In the genomic region with DNA sequence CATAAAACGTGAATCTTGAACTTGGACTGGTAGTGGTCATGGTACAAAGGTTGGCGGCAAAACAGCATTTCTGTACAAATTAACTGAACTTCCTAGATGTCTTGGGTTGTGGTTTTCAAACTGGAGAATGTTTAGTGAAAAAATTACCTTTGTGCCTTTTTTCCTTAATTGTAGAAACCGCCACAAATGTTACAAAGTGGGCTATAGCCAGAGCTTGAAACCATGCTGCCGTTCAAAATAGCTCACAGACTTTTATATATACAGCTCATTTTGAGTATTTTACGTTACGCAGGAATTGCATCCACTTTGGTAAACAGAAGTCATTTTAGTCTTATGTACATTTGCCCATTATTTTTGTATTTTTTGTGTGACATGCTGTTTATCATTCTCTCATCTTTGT, we compare ENCODE assay signal across 13 cellular contexts. TPM values are rescaled to one million over a fixed set of nuclear protein-coding genes. Genes with fewer than 3 reads are reported as not detected.
DNase-seq lines count a peak whose midpoint lies in the region; ATAC-seq, FAIRE-seq and TF ChIP-seq lines count a peak whose summit lies in the region.
"Had no signal": no experiment of that assay in that cellular context is flagged by ENCODE, and none has a peak within 500 bp of the region (broad histone marks: within the 10 kb centered on the region; RNA-seq: fewer than 3 reads in every experiment).

No MANE protein-coding gene starts in this region.

- H3F3A ChIP-seq in SK-N-SH (replicated peaks; ENCODE audit: insufficient read depth) (peaks cover 24% of the 10 kb centered on the region), neural progenitor cell (ENCODE audit: low read depth) (peaks cover 12% of the 10 kb centered on the region)

- DNase-seq in SK-N-SH (no peak), astrocyte (ENCODE audit: low read depth) (no peak), kidney epithelial cell (ENCODE audit: low read depth) (no peak), small intestine (peak; percentile 35), mucosa of descending colon (no peak), NK-92 (lab: John Stamatoyannopoulos, UW; ENCODE audit: unreplicated experiment) (no peak), neural progenitor cell (ENCODE audit: low spot score) (no peak)
- DNase-seq: anterior cingulate cortex, DMS 273 treated with DMSO at 0.1 percent for 48 hours, NCI-H1048, NCI-H510A, SHP77 had no signal

- no peaks in the 10 kb centered on the region for H3K9me3 Mint-ChIP-seq in astrocyte (ENCODE audit: unreplicated experiment)
- no peaks in the 10 kb centered on the region for H3K9me3 Mint-ChIP-seq in neural progenitor cell

- H3K9ac ChIP-seq in SK-N-SH: no peak overlapping the region
- no peak overlapping the region for H3K9ac ChIP-seq in astrocyte (ENCODE audit: low read length)
- H3K9ac ChIP-seq in neural progenitor cell: no peak overlapping the region

- H4K20me1 ChIP-seq in SK-N-SH (ENCODE audit: insufficient read depth): no peaks in the 10 kb centered on the region
- no peaks in the 10 kb centered on the region for H4K20me1 ChIP-seq in astrocyte (ENCODE audit: insufficient read depth, low read length)
- H4K20me1 ChIP-seq in neural progenitor cell (ENCODE audit: low read depth): peaks cover 4% of the 10 kb centered on the region

- no peak for TF ChIP-seq RAD21 in SK-N-SH (IDR thresholded peaks at IDR 0.05; ENCODE audit: low read length)

- TF ChIP-seq CTCF in SK-N-SH (IDR thresholded peaks at IDR 0.05) (no peak), astrocyte (IDR thresholded peaks at IDR 0.05; ENCODE audit: insufficient read depth, low read depth, low read length) (no peak), kidney epithelial cell (IDR thresholded peaks at IDR 0.05; ENCODE audit: insufficient read depth, low read length, poor library complexity, severe bottlenecking) (no peak), mucosa of descending colon (IDR thresholded peaks at IDR 0.05) (no peak), neural progenitor cell (IDR thresholded peaks at IDR 0.05) (no peak)

- H2AFZ ChIP-seq in SK-N-SH (ENCODE audit: low read depth) (no peak overlapping the region), astrocyte (ENCODE audit: low read depth, low read length) (no peak overlapping the region), neural progenitor cell (replicated peaks) (no peak overlapping the region)

- H3K4me2 ChIP-seq in SK-N-SH (0 out of 2 replicates have a peak overlapping the region, but pooled peaks have one; percentile 92), astrocyte (ENCODE audit: low read length) (peak overlapping the region; percentile 42), neural progenitor cell (no peak overlapping the region)

- H3K4me1 Mint-ChIP-seq in astrocyte (ENCODE audit: low read depth, unreplicated experiment) (peaks cover 18% of the 10 kb centered on the region), neural progenitor cell (peaks cover 6% of the 10 kb centered on the region)

- CTCF ChIA-PET in SK-N-SH (lab: Yijun Ruan, JAX): no interaction called here

- H3K79me2 ChIP-seq in SK-N-SH (ENCODE audit: insufficient read depth): peaks cover 43% of the 10 kb centered on the region
- H3K79me2 ChIP-seq in astrocyte (ENCODE audit: insufficient read depth, low read length): peaks cover 35% of the 10 kb centered on the region
- peaks cover 36% of the 10 kb centered on the region for H3K79me2 ChIP-seq in neural progenitor cell (ENCODE audit: low read depth)

- WGBS in SK-N-SH (ENCODE audit: low lambda C conversion rate): 97% methylated on average over 6 of the region's 6 CpGs
- WGBS in small intestine, 3 donors: 22 to 45% (median 40%) methylated on average over 6 of the region's 6 CpGs

- H3K9me2 ChIP-seq in SK-N-SH: no peaks in the 10 kb centered on the region

- H3K4me3 ChIP-seq in SK-N-SH (ENCODE audit: low read depth in 2 of 2, low read length in 1 of 2) (no peak overlapping the region), astrocyte (ENCODE audit: insufficient read depth, low read depth, low read length) (peak overlapping the region; percentile 3), kidney epithelial cell (ENCODE audit: low read depth, low read length) (peak overlapping the region; percentile 99), small intestine (ENCODE audit: low read depth in 1 of 2, low read length in 2 of 2) (peak overlapping the region in 1 of 2 donors; percentile 78), mucosa of descending colon (no peak overlapping the region), neural progenitor cell (no peak overlapping the region)

- no peaks in the 10 kb centered on the region for H3K9me3 ChIP-seq in SK-N-SH
- no peaks in the 10 kb centered on the region for H3K9me3 ChIP-seq in astrocyte (ENCODE audit: insufficient read depth, low read depth, low read length)
- no peaks in the 10 kb centered on the region for H3K9me3 ChIP-seq in small intestine (ENCODE audit: control insufficient read depth, low read depth)
- H3K9me3 ChIP-seq in mucosa of descending colon: no peaks in the 10 kb centered on the region
- no peaks in the 10 kb centered on the region for H3K9me3 ChIP-seq in neural progenitor cell (ENCODE audit: low read depth)

- ATAC-seq in SK-N-SH treated with all-trans-retinoic acid at 6 μM for 48 hours (no peak), mucosa of descending colon (no peak)

- 0 out of 4 replicates have a peak overlapping the region, but pooled peaks of 1 of the 2 experiments have one; percentile 7 for H3K27ac ChIP-seq in SK-N-SH (ENCODE audit: low read depth in 2 of 2, low read length in 1 of 2)
- no peak overlapping the region for H3K27ac ChIP-seq in astrocyte (ENCODE audit: low read depth, low read length)
- no peak overlapping the region for H3K27ac ChIP-seq in small intestine (ENCODE audit: low read depth in 1 of 2, low read length in 1 of 2)
- H3K27ac ChIP-seq in neural progenitor cell: no peak overlapping the region

- H3K4me3 Mint-ChIP-seq in astrocyte (ENCODE audit: unreplicated experiment) (peak overlapping the region; percentile 94), neural progenitor cell (no peak overlapping the region)

- H3K27me3 Mint-ChIP-seq in astrocyte (ENCODE audit: low read depth, unreplicated experiment) (no peaks in the 10 kb centered on the region), neural progenitor cell (ENCODE audit: insufficient read depth, low read depth) (peaks cover 4% of the 10 kb centered on the region)

- H3K36me3 Mint-ChIP-seq in astrocyte (ENCODE audit: low read depth, unreplicated experiment): no peaks in the 10 kb centered on the region
- no peaks in the 10 kb centered on the region for H3K36me3 Mint-ChIP-seq in neural progenitor cell

- H3K27ac Mint-ChIP-seq in astrocyte (ENCODE audit: unreplicated experiment) (peak overlapping the region; percentile 41), neural progenitor cell (no peak overlapping the region)

- intact Hi-C loops in mucosa of descending colon (cut with DNase I, micrococcal nuclease): no loop called here

- H3K27me3 ChIP-seq in SK-N-SH (ENCODE audit: insufficient read depth) (no peaks in the 10 kb centered on the region), astrocyte (ENCODE audit: insufficient read depth, low read length) (no peaks in the 10 kb centered on the region), kidney epithelial cell (ENCODE audit: control insufficient read depth, insufficient read depth, low read length) (no peaks in the 10 kb centered on the region), small intestine (ENCODE audit: control insufficient read depth in 2 of 2, insufficient read depth in 2 of 2, low read length in 2 of 2) (no peaks in the 10 kb centered on the region), neural progenitor cell (peaks cover 18% of the 10 kb centered on the region)

- no peak for FAIRE-seq in astrocyte (lab: Jason Lieb, UNC)
- no peak for FAIRE-seq in small intestine (lab: Jason Lieb, UNC)

- H3K36me3 ChIP-seq in SK-N-SH (replicated peaks in 1 of 2; ENCODE audit: control insufficient read depth in 1 of 2, insufficient read depth in 2 of 2, low read length in 1 of 2) (peaks cover 0 to 5% of the 10 kb centered on the region in 2 experiments), astrocyte (ENCODE audit: insufficient read depth, low read length) (no peaks in the 10 kb centered on the region), kidney epithelial cell (ENCODE audit: control insufficient read depth, insufficient read depth, low read length) (no peaks in the 10 kb centered on the region), small intestine (ENCODE audit: control insufficient read depth in 2 of 2, insufficient read depth in 2 of 2, low read length in 2 of 2) (no peaks in the 10 kb centered on the region), mucosa of descending colon (ENCODE audit: low read depth) (no peaks in the 10 kb centered on the region), neural progenitor cell (no peaks in the 10 kb centered on the region)

- H3K4me1 ChIP-seq in SK-N-SH (ENCODE audit: control insufficient read depth in 1 of 2, insufficient read depth in 2 of 2, low read depth in 1 of 2, low read length in 1 of 2) (peaks cover 0 to 5% of the 10 kb centered on the region in 2 experiments; a peak in 2 of 4 replicates), astrocyte (ENCODE audit: insufficient read depth, low read length) (peaks cover 22% of the 10 kb centered on the region), small intestine (ENCODE audit: control insufficient read depth in 2 of 2, insufficient read depth in 1 of 2, low read depth in 1 of 2, low read length in 1 of 2) (peaks cover 0 to 6% of the 10 kb centered on the region in 2 donors), mucosa of descending colon (ENCODE audit: low read depth) (peaks cover 6% of the 10 kb centered on the region), neural progenitor cell (peaks cover 6% of the 10 kb centered on the region)

- TF ChIP-seq EP300 in SK-N-SH (IDR thresholded peaks at IDR 0.05; ENCODE audit: borderline replicate concordance in 1 of 2, low read depth in 1 of 2, low read length in 1 of 2): no peak

- POLR2A ChIA-PET in SK-N-SH (lab: Yijun Ruan, JAX): no interaction called here

TF ChIP-seq in SK-N-SH, 30 proteins besides CTCF, POLR2A, EP300 and RAD21 (continues in another document):
- TF ChIP-seq JUND (IDR thresholded peaks at IDR 0.05): no peak
- no peak for TF ChIP-seq RXRA (IDR thresholded peaks at IDR 0.05; ENCODE audit: borderline replicate concordance, low read depth)
- no peak for TF ChIP-seq RCOR1 (IDR thresholded peaks at IDR 0.05; ENCODE audit: low read length)

TF ChIP-seq in SK-N-SH treated with all-trans-retinoic acid at 6 μM for 48 hours, 23 proteins besides CTCF, POLR2A, EP300 and RAD21 (continues in another document):
- TF ChIP-seq RARB (CRISPR knock-in tag; IDR thresholded peaks at IDR 0.05) (no peak), GLIS3 (CRISPR knock-in tag; IDR thresholded peaks at IDR 0.05) (no peak), PPARA (CRISPR knock-in tag; IDR thresholded peaks at IDR 0.05; ENCODE audit: borderline replicate concordance) (no peak), ZNF8 (CRISPR knock-in tag; IDR thresholded peaks at IDR 0.05) (no peak), ZFP3 (CRISPR knock-in tag; IDR thresholded peaks at IDR 0.05) (no peak), ZNF70 (CRISPR knock-in tag; IDR thresholded peaks at IDR 0.05) (no peak)

RNA-seq across cellular contexts. Expression of a gene that starts 1.9 kb away (rescaled TPM):
- polyA plus RNA-seq in SK-N-SH (2012; rRNA removed) (6.2 and 7.7 TPM in 2 replicates), small intestine (100 to 1,000 TPM in 2 of 3 donors, 10 to 100 TPM in 1; 43.7 to 140 (median 105) TPM)
- polyA plus RNA-seq in SK-N-SH (2012; cell fraction: cytosol; rRNA removed): 6.9 and 7.0 TPM in 2 replicates
- polyA plus RNA-seq in SK-N-SH (2012; cell fraction: nucleus; rRNA removed): 9.3 and 15.2 TPM in 2 replicates
- total RNA-seq in astrocyte (29.6 and 33.1 TPM in 2 replicates), kidney epithelial cell (53.3 and 56.1 TPM in 2 replicates), mucosa of descending colon (10 to 100 TPM; 37.6 to 69.2 (median 59.7) TPM), neural progenitor cell (ENCODE audit: low replicate concordance) (16.5 and 23.0 TPM in 2 replicates)

Comparison
In these comparisons a context has a peak if more than half of its experiments do, and no peak if none do; other contexts are left out.
1. H3K4me3 ChIP-seq: peak in astrocyte (single experiment) and kidney epithelial cell (single experiment); none in SK-N-SH (0 of 2), mucosa of descending colon (single experiment) and neural progenitor cell (single experiment).